8 cellular contexts compared by ENCODE assay signal in the genomic region with DNA sequence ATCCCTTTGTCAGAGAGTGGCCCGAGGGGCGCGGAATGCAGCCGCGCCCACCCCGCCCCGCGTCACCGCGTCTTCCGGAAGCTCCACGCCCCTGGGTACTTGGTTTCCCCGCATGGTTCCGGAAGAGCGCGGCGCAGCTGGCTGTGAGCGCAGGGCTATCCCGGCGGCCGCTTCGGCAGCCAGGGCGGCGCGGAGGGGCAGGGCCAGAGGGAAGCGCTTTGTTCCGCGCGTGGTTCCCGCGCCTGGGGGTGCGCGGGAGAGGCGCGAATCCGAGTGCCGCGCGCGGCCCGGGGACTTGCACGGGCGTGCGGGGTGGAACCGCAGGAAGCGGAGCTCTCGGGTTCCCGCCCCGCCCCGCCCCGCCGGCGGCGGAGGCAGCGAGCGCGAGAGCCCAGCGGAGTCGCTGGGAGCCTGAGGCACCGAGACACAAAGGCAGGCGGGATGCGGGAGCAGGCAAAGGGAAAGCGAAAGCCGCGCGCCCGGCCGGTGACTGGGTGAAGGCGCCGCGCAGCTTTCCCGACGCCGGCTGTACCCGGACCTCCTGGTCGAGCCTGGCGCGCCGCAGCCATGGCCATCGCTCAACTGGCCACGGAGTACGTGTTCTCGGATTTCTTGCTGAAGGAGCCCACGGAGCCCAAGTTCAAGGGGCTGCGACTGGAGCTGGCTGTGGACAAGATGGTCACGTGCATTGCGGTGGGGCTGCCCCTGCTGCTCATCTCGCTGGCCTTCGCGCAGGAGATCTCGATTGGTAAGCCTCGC. TPM values are rescaled to one million over a fixed set of nuclear protein-coding genes. Genes with fewer than 3 reads are reported as not detected.
DNase-seq lines count a peak whose midpoint lies in the region; ATAC-seq and TF ChIP-seq lines count a peak whose summit lies in the region.

TSS of gene PANX1 (plus strand) at position 96 of the 759 bp plus-strand sequence. CDS start at position 568, 472 bp downstream.

- ATAC-seq in GM21515 (IDR thresholded peaks at IDR 0.05; ENCODE audit: unreplicated experiment) (peak; percentile 88), esophagus mucosa (peak; percentile 88)

- intact Hi-C loops in OCI-LY7 (cut with micrococcal nuclease; ENCODE audit: unreplicated experiment), result loop anchor here (2.0 to 5.0 kb wide), 3 partner anchors 363 to 844 kb away; partner anchors contain the start of genes ANKRD49, CEP295, CWC15 and KDM4D

- under 1% methylated on average over 92 of the region's 92 CpGs for WGBS in HUES64

- H3K36me3 ChIP-seq in HUES64 (ENCODE audit: insufficient read depth, low read length) (no peaks in the 10 kb centered on the region), OCI-LY7 (ENCODE audit: insufficient read depth, low read length) (no peaks in the 10 kb centered on the region), muscle layer of duodenum (ENCODE audit: control insufficient read depth in 1 of 2, insufficient read depth in 2 of 2, low read length in 2 of 2) (no peaks in the 10 kb centered on the region)

- no peaks in the 10 kb centered on the region for H3K27me3 ChIP-seq in HUES64 (ENCODE audit: insufficient read depth, low read length)
- no peaks in the 10 kb centered on the region for H3K27me3 ChIP-seq in muscle layer of duodenum (ENCODE audit: low read depth, low read length)

- peak within 1 kb of the TSS; percentile 87 for H3K4me2 ChIP-seq in OCI-LY7 (ENCODE audit: low read length)

- H2AFZ ChIP-seq in OCI-LY7 (ENCODE audit: low read length), result peak within 1 kb of the TSS; percentile 99

- peaks cover 17% of the 10 kb centered on the region for H4K20me1 ChIP-seq in OCI-LY7 (ENCODE audit: insufficient read depth, low read length)

- H3K9ac ChIP-seq in HUES64 (ENCODE audit: low read depth, low read length), result peak within 1 kb of the TSS; percentile 97

- H3K4me3 ChIP-seq in HUES64 (ENCODE audit: low read length), result peak within 1 kb of the TSS; percentile 95
- peak within 1 kb of the TSS; percentile 87 for H3K4me3 ChIP-seq in OCI-LY7 (ENCODE audit: low read depth, low read length, poor library complexity, severe bottlenecking)
- peak within 1 kb of the TSS; percentile 71 to 84 for H3K4me3 ChIP-seq in muscle layer of duodenum (ENCODE audit: low read depth in 1 of 2, low read length in 2 of 2)

- H3K9me2 ChIP-seq in OCI-LY7 (ENCODE audit: insufficient read depth, low read length), result no peaks in the 10 kb centered on the region

- POLR2A ChIA-PET in OCI-LY7 (lab: Charles Lee), result interaction anchor here (0.6 to 2.8 kb wide), 12 partner anchors 9 to 890 kb away, joined by 3 to 9 read pairs (median 4); partner anchors contain the start of genes C11orf54, MED17 and TAF1D

- H3K9me3 ChIP-seq in HUES64 (ENCODE audit: insufficient read depth, low read depth, low read length) (no peaks in the 10 kb centered on the region), OCI-LY7 (ENCODE audit: low read length) (0 out of 2 replicates have a peak, but pooled peaks cover 10% of the 10 kb centered on the region), muscle layer of duodenum (ENCODE audit: control insufficient read depth in 1 of 2, low read length in 2 of 2) (no peaks in the 10 kb centered on the region)

- H3K27ac ChIP-seq in HUES64 (ENCODE audit: low read depth, low read length), result peak within 1 kb of the TSS; percentile 89
- H3K27ac ChIP-seq in OCI-LY7 (ENCODE audit: low read depth, low read length, poor library complexity, severe bottlenecking), result peak within 1 kb of the TSS; percentile 49
- peak within 1 kb of the TSS; percentile 97 for H3K27ac ChIP-seq in muscle layer of duodenum (ENCODE audit: low read length)

- no peak for TF ChIP-seq CTCF in OCI-LY7 (conservative IDR thresholded peaks at IDR 0.05; ENCODE audit: low read length)

- CTCF ChIA-PET in OCI-LY7 (lab: Charles Lee; ENCODE audit: unreplicated experiment), result interaction anchor here (1.1 to 1.8 kb wide), 2 partner anchors 11 to 22 kb away, joined by 3 to 4 read pairs; no protein-coding TSS in a partner anchor

- peaks cover 50% of the 10 kb centered on the region for H3K4me1 ChIP-seq in HUES64 (ENCODE audit: insufficient read depth, low read length)
- H3K4me1 ChIP-seq in OCI-LY7 (ENCODE audit: insufficient read depth, low read length, poor library complexity, severe bottlenecking), result peaks cover 27% of the 10 kb centered on the region
- peaks cover 22 to 35% of the 10 kb centered on the region in 2 donors for H3K4me1 ChIP-seq in muscle layer of duodenum (ENCODE audit: control insufficient read depth in 1 of 2, insufficient read depth in 2 of 2, low read length in 2 of 2)

- peaks cover 31% of the 10 kb centered on the region; the same call in 1 of the 2 replicates for H3K79me2 ChIP-seq in OCI-LY7 (ENCODE audit: insufficient read depth, low read depth, low read length)

- DNase-seq in DMS 273 (lab: John Stamatoyannopoulos, UW; ENCODE audit: unreplicated experiment) (peak; percentile 87), OCI-LY7 (ENCODE audit: low spot score) (peak; percentile 88)
- DNase-seq in activated T-cell treated with anti-CD3 and anti-CD28 coated beads, Interleukin-2, amount 50 U/mL, for 1 hour, result peak; percentile 79
- DNase-seq in stimulated activated CD8-positive, alpha-beta memory T cell treated with anti-CD3 and anti-CD28 coated beads, Interleukin-7, amount 100 ng/mL, for 48 hours (ENCODE audit: extremely low read depth in 1 of 2, low read depth in 1 of 2), result peak; percentile 54 to 63

- no TSS peak for BruUV-seq in OCI-LY7 (replicated peaks; lab: Mats Ljungman, UMichigan)

RNA-seq across cellular contexts. Expression of gene PANX1, which starts in this region (rescaled TPM):
- 27.5 TPM for polyA plus RNA-seq in HUES64 (2013, experiment 1 of 2)
- polyA plus RNA-seq in HUES64 (2013, experiment 2 of 2), result 27.8 TPM
- 14.3 and 16.5 TPM in 2 replicates for total RNA-seq in OCI-LY7 (2014; rRNA removed; shearing (Covaris generic))
- total RNA-seq in OCI-LY7 (2022) (10.8 and 11.3 TPM in 2 replicates), esophagus mucosa (10.9 TPM)

Comparison
In these comparisons a context has a peak if more than half of its experiments do, and no peak if none do; other contexts are left out.
1. Peak in every context shown above with its lines: DNase-seq, ATAC-seq, H3K4me3 ChIP-seq and H3K27ac ChIP-seq.